ENCODE assay signal across 9 cellular contexts in the genomic region with DNA sequence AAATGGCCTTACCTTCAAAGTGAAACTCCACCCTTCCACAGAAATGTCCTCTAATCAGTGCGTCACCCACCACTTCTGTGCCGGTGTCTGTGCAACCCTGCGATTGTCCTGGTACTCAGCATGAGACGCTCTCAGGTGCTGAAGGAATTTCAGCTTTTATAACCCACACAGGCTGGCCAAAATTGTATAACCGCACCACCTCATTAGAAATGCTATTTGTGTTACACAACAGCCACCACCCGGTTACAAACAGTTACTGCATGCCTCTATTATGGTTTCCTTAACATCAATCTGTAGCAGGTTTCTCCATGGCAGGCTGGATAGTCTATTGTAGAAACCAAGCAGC. TPM values are rescaled to one million over a fixed set of nuclear protein-coding genes. Genes with fewer than 3 reads are reported as not detected.
DNase-seq lines count a peak whose midpoint lies in the region; ATAC-seq, FAIRE-seq and TF ChIP-seq lines count a peak whose summit lies in the region.
"Had no signal": no experiment of that assay in that cellular context is flagged by ENCODE, and none has a peak within 500 bp of the region (broad histone marks: within the 10 kb centered on the region; RNA-seq: fewer than 3 reads in every experiment).

No MANE protein-coding gene starts in this region.

- H3K4me1 ChIP-seq in H1 (replicated peaks in 1 of 4; ENCODE audit: control insufficient read depth in 3 of 4, insufficient read depth in 4 of 4, low read length in 3 of 4) (peaks cover 3 to 11% (median 5%) of the 10 kb centered on the region in 4 experiments; a peak in 5 of 7 replicates), mucosa of stomach (ENCODE audit: control insufficient read depth, insufficient read depth, low read length) (no peaks in the 10 kb centered on the region)

- H3K14ac ChIP-seq in H1 (ENCODE audit: insufficient read length), result no peak overlapping the region

- no peak overlapping the region for H3K27ac ChIP-seq in H1 (ENCODE audit: low read depth, low read length)

- no peaks in the 10 kb centered on the region for H3K79me2 ChIP-seq in H1 (ENCODE audit: control insufficient read depth in 1 of 2, insufficient read depth in 2 of 2, low read length in 2 of 2)

- no peaks in the 10 kb centered on the region for H3K36me3 ChIP-seq in H1 (ENCODE audit: control insufficient read depth in 2 of 4, insufficient read depth in 4 of 4, low read length in 3 of 4)
- H3K36me3 ChIP-seq in mucosa of stomach (ENCODE audit: control insufficient read depth, insufficient read depth, low read length), result no peaks in the 10 kb centered on the region

- no peaks in the 10 kb centered on the region for H3K27me3 ChIP-seq in H1 (replicated peaks in 1 of 4; ENCODE audit: control insufficient read depth in 3 of 4, extremely low read depth in 1 of 4, insufficient read depth in 3 of 4, low read length in 3 of 4)
- H3K27me3 ChIP-seq in mucosa of stomach (ENCODE audit: control insufficient read depth, insufficient read depth, low read length), result no peaks in the 10 kb centered on the region

- no peak overlapping the region for H4K91ac ChIP-seq in H1 (replicated peaks; ENCODE audit: insufficient read length, low read length)

- H3K27me3 Mint-ChIP-seq in T-helper 2 cell treated with Interferon-gamma antibody and Interleukin-4, amounts not matched to agents 5 μg/mL and 100 μg/mL, for 36 hours (ENCODE audit: low read depth), result no peaks in the 10 kb centered on the region
- H3K27me3 Mint-ChIP-seq in HFFc6 (ENCODE audit: insufficient read depth), result no peaks in the 10 kb centered on the region

- POLR2A ChIA-PET in H1 (lab: Charles Lee; ENCODE audit: partially characterized antibody), result no interaction called here

- no peak overlapping the region for H2BK20ac ChIP-seq in H1 (ENCODE audit: low read length)

- H4K8ac ChIP-seq in H1 (ENCODE audit: extremely low read depth, insufficient read depth, low read length), result no peak overlapping the region

- TF ChIP-seq CTCF in H1 (IDR thresholded peaks at IDR 0.05; ENCODE audit: control extremely low read depth in 1 of 3, insufficient read depth in 1 of 3, low read depth in 1 of 3, low read length in 3 of 3) (peak in 2 of 3 experiments; percentile 52 to 59; a peak in 3 of 4 replicates), HFFc6 (IDR thresholded peaks at IDR 0.05) (no peak)

- H3K4me3 Mint-ChIP-seq in T-helper 2 cell treated with Interferon-gamma antibody and Interleukin-4, amounts not matched to agents 5 μg/mL and 100 μg/mL, for 36 hours, result peak overlapping the region; percentile 38
- H3K4me3 Mint-ChIP-seq in HFFc6, result no peak overlapping the region

- H3K4me1 Mint-ChIP-seq in T-helper 2 cell treated with Interferon-gamma antibody and Interleukin-4, amounts not matched to agents 5 μg/mL and 100 μg/mL, for 36 hours (ENCODE audit: low read depth), result peaks cover 29% of the 10 kb centered on the region
- H3K4me1 Mint-ChIP-seq in HFFc6 (ENCODE audit: low read depth), result peaks cover 36% of the 10 kb centered on the region

- 0 out of 4 replicates have a peak, but pooled peaks cover 0 to 2% of the 10 kb centered on the region in 2 experiments for H3K9me3 ChIP-seq in H1 (ENCODE audit: insufficient read depth in 2 of 2, low read depth in 1 of 2, low read length in 1 of 2)
- H3K9me3 ChIP-seq in mucosa of stomach (ENCODE audit: control insufficient read depth, low read length), result no peaks in the 10 kb centered on the region

- H2BK120ac ChIP-seq in H1 (replicated peaks; ENCODE audit: low read depth, low read length), result no peak overlapping the region

- no peak overlapping the region for H4K5ac ChIP-seq in H1 (ENCODE audit: insufficient read length, low read depth, low read length)

- no peak overlapping the region for H3K4ac ChIP-seq in H1 (replicated peaks; ENCODE audit: insufficient read length, low read depth, low read length)

- H2BK15ac ChIP-seq in H1 (ENCODE audit: low read length), result no peak overlapping the region

- H3K4me2 ChIP-seq in H1 (ENCODE audit: insufficient read depth in 1 of 2, low read depth in 2 of 2, low read length in 2 of 2), result no peak overlapping the region

- ATAC-seq in HG03095 (IDR thresholded peaks at IDR 0.05; ENCODE audit: unreplicated experiment), result peak; percentile 55

- TF ChIP-seq POLR2A in H1 (IDR thresholded peaks at IDR 0.05; ENCODE audit: control extremely low read depth in 1 of 2, low read depth in 2 of 2, low read length in 2 of 2), result no peak

- CTCF ChIA-PET in H1 (lab: Charles Lee; ENCODE audit: partially characterized antibody), result interaction anchor here (0.7 to 2.6 kb wide), 21 partner anchors 9 to 241 kb away, joined by 3 to 9 read pairs (median 4); no protein-coding TSS in a partner anchor

- no peaks in the 10 kb centered on the region for H3K79me1 ChIP-seq in H1 (ENCODE audit: low read depth, low read length)

- no peak overlapping the region for H3K23ac ChIP-seq in H1 (ENCODE audit: insufficient read length)

- no peak for FAIRE-seq in H1 (lab: Jason Lieb, UNC)
- FAIRE-seq: endometrium had no signal

- H2AK5ac ChIP-seq in H1 (ENCODE audit: low read depth, low read length), result no peak overlapping the region

- no peak overlapping the region for H2BK12ac ChIP-seq in H1 (ENCODE audit: low read depth, low read length)

- peaks cover 4% of the 10 kb centered on the region for H3K9me3 Mint-ChIP-seq in T-helper 2 cell treated with Interferon-gamma antibody and Interleukin-4, amounts not matched to agents 5 μg/mL and 100 μg/mL, for 36 hours
- H3K9me3 Mint-ChIP-seq in HFFc6, result no peaks in the 10 kb centered on the region

- H3K4me3 ChIP-seq in H1 (ENCODE audit: extremely low read depth in 1 of 4, insufficient read depth in 2 of 4, low read depth in 3 of 4, low read length in 4 of 4) (no peak overlapping the region), mucosa of stomach (ENCODE audit: low read length) (no peak overlapping the region)

- H2AFZ ChIP-seq in H1 (ENCODE audit: low read length), result no peak overlapping the region

- H2BK5ac ChIP-seq in H1 (ENCODE audit: low read depth, low read length), result no peak overlapping the region; the same call in 1 of the 2 replicates

- peaks cover 13% of the 10 kb centered on the region for H3K36me3 Mint-ChIP-seq in T-helper 2 cell treated with Interferon-gamma antibody and Interleukin-4, amounts not matched to agents 5 μg/mL and 100 μg/mL, for 36 hours (ENCODE audit: low read depth)
- no peaks in the 10 kb centered on the region; the same call in 1 of the 2 replicates for H3K36me3 Mint-ChIP-seq in HFFc6 (ENCODE audit: low read depth)

- DNase-seq in stimulated activated CD4-positive, alpha-beta T cell treated with anti-CD3 and anti-CD28 coated beads, Interleukin-15, amount 100 ng/mL, for 24 hours, result peak; percentile 33
- DNase-seq in stimulated activated CD4-positive, alpha-beta T cell treated with anti-CD3 and anti-CD28 coated beads, Interleukin-4, amount 100 ng/mL, for 1 hour, result no peak
- peak; percentile 10 for DNase-seq in T-helper 2 cell treated with Interferon-gamma antibody and Interleukin-4, amounts not matched to agents 5 μg/mL and 100 μg/mL, for 36 hours (ENCODE audit: low spot score)
- DNase-seq in H1 (ENCODE audit: low read depth in 1 of 2, low spot score in 2 of 2), result no peak
- no peak for DNase-seq in HFFc6
- no peak for DNase-seq in SK-N-DZ (ENCODE audit: low spot score)

- H4K20me1 ChIP-seq in H1 (replicated peaks in 1 of 2; ENCODE audit: control insufficient read depth in 1 of 2, insufficient read depth in 2 of 2, low read length in 2 of 2), result no peaks in the 10 kb centered on the region

- no peak for TF ChIP-seq EP300 in H1 (IDR thresholded peaks at IDR 0.05; ENCODE audit: borderline replicate concordance in 1 of 2, low read depth in 2 of 2, low read length in 2 of 2)

- TF ChIP-seq RAD21 in H1 (IDR thresholded peaks at IDR 0.05 in 1 of 2, conservative IDR thresholded peaks at IDR 0.05 in 1 of 2; ENCODE audit: low read depth in 2 of 2, low read length in 2 of 2), result peak; percentile 73 to 78

- H3K27ac Mint-ChIP-seq in T-helper 2 cell treated with Interferon-gamma antibody and Interleukin-4, amounts not matched to agents 5 μg/mL and 100 μg/mL, for 36 hours, result peak overlapping the region; percentile 38
- no peak overlapping the region for H3K27ac Mint-ChIP-seq in HFFc6

- H3K56ac ChIP-seq in H1 (replicated peaks; ENCODE audit: insufficient read length, low read depth, low read length), result no peak overlapping the region

- no peaks in the 10 kb centered on the region for H3K23me2 ChIP-seq in H1 (ENCODE audit: low read depth, low read length)

- 65% methylated on average over 6 of the region's 6 CpGs; no CpG with 5 or more reads in 1 of the 2 experiments for WGBS in H1 (ENCODE audit: extremely low coverage in 1 of 2, insufficient coverage in 1 of 2, insufficient read length in 1 of 2, insufficient replicate concordance in 2 of 2, low coverage in 1 of 2, low lambda C conversion rate in 2 of 2, missing lambda C conversion rate in 1 of 2), 2 experiments

- H3K9ac ChIP-seq in H1 (replicated peaks in 1 of 4; ENCODE audit: extremely low read depth in 1 of 4, low read depth in 3 of 4, low read length in 3 of 4), result no peak overlapping the region
- H3K9ac ChIP-seq in mucosa of stomach (ENCODE audit: low read length), result peak overlapping the region; percentile 5

- no peak overlapping the region for H3K18ac ChIP-seq in H1 (ENCODE audit: extremely low read depth, low read length)

TF ChIP-seq in H1, 55 proteins besides CTCF, POLR2A, EP300 and RAD21 (continues in another document):
- TF ChIP-seq HDAC2 (IDR thresholded peaks at IDR 0.05; ENCODE audit: borderline replicate concordance in 1 of 2, low read depth in 2 of 2, low read length in 2 of 2), result no peak
- TF ChIP-seq, protein P1, sequence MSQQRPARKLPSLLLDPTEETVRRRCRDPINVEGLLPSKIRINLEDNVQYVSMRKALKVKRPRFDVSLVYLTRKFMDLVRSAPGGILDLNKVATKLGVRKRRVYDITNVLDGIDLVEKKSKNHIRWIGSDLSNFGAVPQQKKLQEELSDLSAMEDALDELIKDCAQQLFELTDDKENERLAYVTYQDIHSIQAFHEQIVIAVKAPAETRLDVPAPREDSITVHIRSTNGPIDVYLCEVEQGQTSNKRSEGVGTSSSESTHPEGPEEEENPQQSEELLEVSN (IDR thresholded peaks at IDR 0.05), result no peak
- TF ChIP-seq TAF7 (optimal IDR thresholded peaks at IDR 0.05; ENCODE audit: borderline replicate concordance, low read depth, low read length), result no peak

RNA-seq across cellular contexts. Expression of gene SLC23A2, which starts 51.5 kb away (rescaled TPM):
- 15.7 and 18.6 TPM in 2 replicates for total RNA-seq in H1 (2021; fragmentation: NEBNext Ultra II Directional; extraction: Animal tissue kit (Norgen Biotek cat#: 25700))
- polyA plus RNA-seq in H1 (2011; rRNA removed), result 17.0 and 26.1 TPM in 2 replicates
- 13.7 TPM for polyA plus RNA-seq in H1 (2011; cell fraction: cytosol; rRNA removed)
- 23.6 TPM for polyA plus RNA-seq in H1 (2011; cell fraction: nucleus; rRNA removed)
- 9.0 to 12.3 TPM (median 11.0 TPM) in 4 replicates for polyA plus RNA-seq in H1 (2012, experiment 1 of 2)
- polyA plus RNA-seq in H1 (2012, experiment 2 of 2), result 2.6 TPM
- polyA plus RNA-seq in H1 (2013, experiment 1 of 2), result 14.6 TPM
- 15.0 TPM for polyA plus RNA-seq in H1 (2013, experiment 2 of 2)
- 28.4 and 33.6 TPM in 2 replicates for polyA minus RNA-seq in H1 (2011; rRNA and poly(A)+ RNA removed)
- polyA minus RNA-seq in H1 (2011; cell fraction: cytosol; rRNA and poly(A)+ RNA removed), result 16.8 TPM
- polyA minus RNA-seq in H1 (2011; cell fraction: nucleus; rRNA and poly(A)+ RNA removed), result 17.0 TPM
- 10 to 100 TPM; 12.5 to 17.2 (median 15.7) TPM for total RNA-seq in HFFc6 (2021; fragmentation: NEBNext Ultra II Directional; extraction: Animal tissue kit (Norgen Biotek cat#: 25700))
- 13.8 and 16.8 TPM in 2 replicates for polyA plus RNA-seq in SK-N-DZ (2014; cell fraction: cytosol; rRNA removed)
- 17.2 and 24.8 TPM in 2 replicates for polyA plus RNA-seq in SK-N-DZ (2014; cell fraction: nucleus; rRNA removed)

Comparison
In these comparisons a context has a peak if more than half of its experiments do, and no peak if none do; other contexts are left out.
1. DNase-seq: peak in stimulated activated CD4-positive, alpha-beta T cell treated with anti-CD3 and anti-CD28 coated beads, Interleukin-15, amount 100 ng/mL, for 24 hours (single experiment) and T-helper 2 cell treated with Interferon-gamma antibody and Interleukin-4, amounts not matched to agents 5 μg/mL and 100 μg/mL, for 36 hours (single experiment); none in stimulated activated CD4-positive, alpha-beta T cell treated with anti-CD3 and anti-CD28 coated beads, Interleukin-4, amount 100 ng/mL, for 1 hour (single experiment), H1 (0 of 2), HFFc6 (single experiment) and SK-N-DZ (single experiment).